Comparison of ENCODE assay signal across 1 cellular context in the genomic region with DNA sequence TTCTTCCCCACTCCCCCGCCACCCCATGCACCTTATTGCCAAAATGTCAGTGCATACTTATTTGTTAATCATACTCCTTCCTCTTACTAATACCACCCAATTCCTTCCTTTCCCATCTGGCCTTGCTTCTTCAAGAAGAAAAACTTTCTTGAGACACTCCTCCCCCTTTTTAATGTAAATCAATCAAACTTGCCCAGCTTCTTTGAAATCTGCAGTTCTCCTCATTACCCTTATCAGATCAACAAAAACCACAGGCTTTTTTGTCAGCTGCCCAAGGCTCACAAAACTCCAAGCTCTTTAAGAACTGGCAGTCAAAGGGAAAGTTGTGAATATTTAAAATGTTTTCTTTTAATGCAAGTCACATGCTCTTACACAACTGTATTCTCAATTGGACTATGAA.
TF ChIP-seq lines count a peak whose summit lies in the region.

No MANE protein-coding gene starts in this region.

TF ChIP-seq in SK-N-SH treated with all-trans-retinoic acid at 6 μM for 48 hours, 23 proteins besides CTCF, POLR2A, EP300 and RAD21 (continued from another document):
- TF ChIP-seq ARNTL (CRISPR knock-in tag; IDR thresholded peaks at IDR 0.05; ENCODE audit: borderline replicate concordance, low read depth) = no peak
- no peak for TF ChIP-seq SNAI2 (CRISPR knock-in tag; IDR thresholded peaks at IDR 0.05)
- no peak for TF ChIP-seq BACH2 (CRISPR knock-in tag; IDR thresholded peaks at IDR 0.05; ENCODE audit: borderline replicate concordance)
- TF ChIP-seq, protein P1, sequence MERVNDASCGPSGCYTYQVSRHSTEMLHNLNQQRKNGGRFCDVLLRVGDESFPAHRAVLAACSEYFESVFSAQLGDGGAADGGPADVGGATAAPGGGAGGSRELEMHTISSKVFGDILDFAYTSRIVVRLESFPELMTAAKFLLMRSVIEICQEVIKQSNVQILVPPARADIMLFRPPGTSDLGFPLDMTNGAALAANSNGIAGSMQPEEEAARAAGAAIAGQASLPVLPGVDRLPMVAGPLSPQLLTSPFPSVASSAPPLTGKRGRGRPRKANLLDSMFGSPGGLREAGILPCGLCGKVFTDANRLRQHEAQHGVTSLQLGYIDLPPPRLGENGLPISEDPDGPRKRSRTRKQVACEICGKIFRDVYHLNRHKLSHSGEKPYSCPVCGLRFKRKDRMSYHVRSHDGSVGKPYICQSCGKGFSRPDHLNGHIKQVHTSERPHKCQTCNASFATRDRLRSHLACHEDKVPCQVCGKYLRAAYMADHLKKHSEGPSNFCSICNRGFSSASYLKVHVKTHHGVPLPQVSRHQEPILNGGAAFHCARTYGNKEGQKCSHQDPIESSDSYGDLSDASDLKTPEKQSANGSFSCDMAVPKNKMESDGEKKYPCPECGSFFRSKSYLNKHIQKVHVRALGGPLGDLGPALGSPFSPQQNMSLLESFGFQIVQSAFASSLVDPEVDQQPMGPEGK (CRISPR knock-in tag; IDR thresholded peaks at IDR 0.05; ENCODE audit: borderline replicate concordance) = no peak
